1 cellular context compared by ENCODE assay signal in genomic region chr3:171306631-171307030, GRCh38.
A peak's percentile ranks its signal among the peaks of the same experiment; 100 is the strongest.
TF ChIP-seq lines count a peak whose summit lies in the region.

No MANE protein-coding gene starts in this region.

TF ChIP-seq in SK-N-SH, 30 proteins besides CTCF, POLR2A, EP300 and RAD21 (continued from another document):
- TF ChIP-seq, protein P1, sequence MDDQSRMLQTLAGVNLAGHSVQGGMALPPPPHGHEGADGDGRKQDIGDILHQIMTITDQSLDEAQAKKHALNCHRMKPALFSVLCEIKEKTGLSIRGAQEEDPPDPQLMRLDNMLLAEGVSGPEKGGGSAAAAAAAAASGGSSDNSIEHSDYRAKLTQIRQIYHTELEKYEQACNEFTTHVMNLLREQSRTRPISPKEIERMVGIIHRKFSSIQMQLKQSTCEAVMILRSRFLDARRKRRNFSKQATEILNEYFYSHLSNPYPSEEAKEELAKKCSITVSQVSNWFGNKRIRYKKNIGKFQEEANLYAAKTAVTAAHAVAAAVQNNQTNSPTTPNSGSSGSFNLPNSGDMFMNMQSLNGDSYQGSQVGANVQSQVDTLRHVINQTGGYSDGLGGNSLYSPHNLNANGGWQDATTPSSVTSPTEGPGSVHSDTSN (IDR thresholded peaks at IDR 0.05) = peak; percentile 58
- no peak; the same call in 1 of the 2 replicates for TF ChIP-seq FOSL2 (IDR thresholded peaks at IDR 0.05; ENCODE audit: borderline replicate concordance, low read depth)
- TF ChIP-seq TCF12 (IDR thresholded peaks at IDR 0.05) = peak; percentile 62
- TF ChIP-seq MEF2A (IDR thresholded peaks at IDR 0.05; ENCODE audit: borderline replicate concordance, low read depth) = peak; percentile 40; the same call in 1 of the 2 replicates
- TF ChIP-seq RFX5 (IDR thresholded peaks at IDR 0.05; ENCODE audit: low read length) = no peak
- TF ChIP-seq REST (IDR thresholded peaks at IDR 0.05; ENCODE audit: low read depth, low read length) = 0 out of 2 replicates have a peak, but pooled peaks have one; percentile 53
- TF ChIP-seq SMC3 (IDR thresholded peaks at IDR 0.05; ENCODE audit: low read depth, low read length) = no peak
- no peak for TF ChIP-seq GABPA (IDR thresholded peaks at IDR 0.05; ENCODE audit: low read depth)
- no peak for TF ChIP-seq FOXJ3 (CRISPR knock-in tag; IDR thresholded peaks at IDR 0.05)
- TF ChIP-seq EZH2phosphoT487 (IDR thresholded peaks at IDR 0.05; ENCODE audit: borderline replicate concordance, low read depth) = no peak
- 0 out of 2 replicates have a peak, but pooled peaks have one; percentile 12 for TF ChIP-seq USF1 (IDR thresholded peaks at IDR 0.05; ENCODE audit: borderline replicate concordance, low read depth)
- no peak for TF ChIP-seq FOXM1 (IDR thresholded peaks at IDR 0.05; ENCODE audit: low read depth)
- peak; percentile 51; the same call in 1 of the 2 replicates for TF ChIP-seq SIN3A (IDR thresholded peaks at IDR 0.05; ENCODE audit: borderline replicate concordance, low read depth, low read length)
- TF ChIP-seq TEAD4 (IDR thresholded peaks at IDR 0.05; ENCODE audit: borderline replicate concordance, insufficient read depth) = peak; percentile 45; the same call in 1 of the 2 replicates
- TF ChIP-seq JUND (IDR thresholded peaks at IDR 0.05) = peak; percentile 32; the same call in 1 of the 2 replicates
- TF ChIP-seq RXRA (IDR thresholded peaks at IDR 0.05; ENCODE audit: borderline replicate concordance, low read depth) = peak; percentile 43; the same call in 1 of the 2 replicates
